15 cellular contexts compared by ENCODE assay signal in the genomic region with DNA sequence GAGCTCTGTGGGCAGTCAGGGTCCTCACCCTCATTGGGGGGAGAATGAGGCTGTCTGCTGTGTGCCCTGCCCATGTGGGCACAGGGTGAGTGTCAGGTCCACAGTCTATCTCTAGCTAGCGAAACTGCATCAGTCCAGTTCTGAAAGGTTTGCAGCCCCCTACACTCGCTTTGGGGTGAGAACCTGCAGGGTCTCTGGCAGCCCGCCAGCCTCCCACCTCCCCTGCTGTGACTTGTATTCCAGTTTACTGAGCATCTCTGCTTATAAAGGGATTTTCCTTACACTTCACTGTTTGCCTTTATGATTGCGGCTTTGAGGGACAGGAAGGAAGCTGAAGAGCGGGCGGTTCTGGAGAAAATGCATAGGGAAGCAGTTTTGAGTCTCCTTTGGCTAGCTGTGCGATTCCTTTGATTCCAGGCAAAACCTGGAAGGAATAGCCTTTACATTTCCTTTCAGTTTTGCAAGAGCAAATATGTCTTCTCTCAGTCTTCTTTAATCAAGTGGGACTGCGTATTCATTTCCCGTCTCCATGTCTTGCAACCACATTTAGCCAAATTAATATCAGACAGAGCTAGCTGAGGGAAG.
A peak's percentile ranks its signal among the peaks of the same experiment; 100 is the strongest.
DNase-seq lines count a peak whose midpoint lies in the region; ATAC-seq and TF ChIP-seq lines count a peak whose summit lies in the region.
"Had no signal": no experiment of that assay in that cellular context is flagged by ENCODE, and none has a peak within 500 bp of the region (broad histone marks: within the 10 kb centered on the region; RNA-seq: fewer than 3 reads in every experiment).

No MANE protein-coding gene starts in this region.

- peaks cover 2% of the 10 kb centered on the region for H3K36me3 Mint-ChIP-seq in T-helper 17 cell (ENCODE audit: low read depth)
- H3K36me3 Mint-ChIP-seq: activated CD8-positive, alpha-beta memory T cell treated with anti-CD3 and anti-CD28 coated beads, Interleukin-2, amount 10 ng/mL, durations not matched to agents 7 days and 5 days; natural killer cell treated with Interleukin-12 subunit alpha and Interleukin-12 subunit beta and Interleukin-15 and Interleukin-18, amount 100 ng/mL, for 72 hours had no signal

- H3K4me3 Mint-ChIP-seq in T-helper 17 cell: no peak overlapping the region
- H3K4me3 Mint-ChIP-seq: activated CD8-positive, alpha-beta memory T cell treated with anti-CD3 and anti-CD28 coated beads, Interleukin-2, amount 10 ng/mL, durations not matched to agents 7 days and 5 days; natural killer cell treated with Interleukin-12 subunit alpha and Interleukin-12 subunit beta and Interleukin-15 and Interleukin-18, amount 100 ng/mL, for 72 hours had no signal

- peak in 2 of 3 experiments; percentile 9 to 14 for DNase-seq in NCI-H1417 (lab: John Stamatoyannopoulos, UW)
- no peak for DNase-seq in NCI-H1417 treated with DMSO at 0.1 percent for 48 hours (lab: John Stamatoyannopoulos, UW)
- DNase-seq in T-helper 17 cell: no peak
- DNase-seq in fibroblast of pulmonary artery (ENCODE audit: low read depth): peak; percentile 36
- no peak for DNase-seq in GM19238 (ENCODE audit: insufficient read length, low spot score)
- DNase-seq in SW 1271 (lab: John Stamatoyannopoulos, UW): no peak
- DNase-seq: 8988T; activated CD8-positive, alpha-beta memory T cell treated with anti-CD3 and anti-CD28 coated beads, Interleukin-2, amount 10 ng/mL, durations not matched to agents 7 days and 5 days; cortex of kidney; glutamatergic neuron; left colon; NCI-H2107 had no signal

- peaks cover 27% of the 10 kb centered on the region for H3K4me1 Mint-ChIP-seq in T-helper 17 cell

- H3K9me3 ChIP-seq in T-helper 17 cell (ENCODE audit: control insufficient read depth, low read length, poor library complexity, severe bottlenecking): no peaks in the 10 kb centered on the region

- TF ChIP-seq CTCF in fibroblast of pulmonary artery (IDR thresholded peaks at IDR 0.05; ENCODE audit: low read length, missing control alignments): no peak

- ATAC-seq in T-helper 17 cell (no peak), GM18511 (IDR thresholded peaks at IDR 0.05; ENCODE audit: unreplicated experiment) (no peak)
- ATAC-seq: activated CD8-positive, alpha-beta memory T cell treated with anti-CD3 and anti-CD28 coated beads, Interleukin-2, amount 10 ng/mL, durations not matched to agents 7 days and 5 days; left colon; natural killer cell treated with Interleukin-12 subunit alpha and Interleukin-12 subunit beta and Interleukin-15 and Interleukin-18, amount 100 ng/mL, for 72 hours had no signal

- H3K4me3 ChIP-seq in fibroblast of pulmonary artery (replicated peaks; ENCODE audit: low read depth, low read length): no peak overlapping the region
- H3K4me3 ChIP-seq in skin epidermis: peak overlapping the region in 1 of 7 experiments; percentile 8

- H3K27ac ChIP-seq in skin epidermis: peak overlapping the region in 17 of 21 experiments; percentile 8 to 82 (median 48)

- H3K27ac Mint-ChIP-seq in T-helper 17 cell: peak overlapping the region; percentile 76
- H3K27ac Mint-ChIP-seq: activated CD8-positive, alpha-beta memory T cell treated with anti-CD3 and anti-CD28 coated beads, Interleukin-2, amount 10 ng/mL, durations not matched to agents 7 days and 5 days; natural killer cell treated with Interleukin-12 subunit alpha and Interleukin-12 subunit beta and Interleukin-15 and Interleukin-18, amount 100 ng/mL, for 72 hours had no signal

- no peaks in the 10 kb centered on the region for H3K27me3 Mint-ChIP-seq in T-helper 17 cell
- H3K27me3 Mint-ChIP-seq: activated CD8-positive, alpha-beta memory T cell treated with anti-CD3 and anti-CD28 coated beads, Interleukin-2, amount 10 ng/mL, durations not matched to agents 7 days and 5 days; natural killer cell treated with Interleukin-12 subunit alpha and Interleukin-12 subunit beta and Interleukin-15 and Interleukin-18, amount 100 ng/mL, for 72 hours had no signal

Comparison
In these comparisons a context has a peak if more than half of its experiments do, and no peak if none do; other contexts are left out.
1. DNase-seq: peak in NCI-H1417 (2 of 3) and fibroblast of pulmonary artery (single experiment); none in NCI-H1417 treated with DMSO at 0.1 percent for 48 hours (single experiment), T-helper 17 cell (0 of 3), GM19238 (single experiment) and SW 1271 (0 of 2).